11 cellular contexts compared by ENCODE assay signal in the genomic region with DNA sequence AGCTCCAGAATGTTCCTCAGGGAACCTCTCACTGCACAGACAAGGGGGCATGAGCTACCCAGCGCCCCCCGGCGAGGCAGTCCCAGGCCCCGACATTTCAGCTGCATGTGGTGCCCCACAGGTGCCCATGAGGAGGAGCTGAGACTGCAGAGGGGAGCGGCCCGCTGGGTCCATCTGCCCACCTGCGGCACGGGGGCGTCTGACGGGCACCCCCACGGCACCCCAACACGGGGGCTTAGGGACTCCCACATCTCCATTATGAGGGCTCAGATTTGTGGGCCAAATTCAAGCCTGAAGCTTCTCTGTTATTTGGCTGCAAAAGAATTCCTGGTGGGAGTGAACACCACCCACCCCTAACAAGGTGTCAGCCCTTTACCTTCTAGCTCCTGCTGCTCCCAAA.
DNase-seq lines count a peak whose midpoint lies in the region; ATAC-seq, FAIRE-seq and TF ChIP-seq lines count a peak whose summit lies in the region.
"Had no signal": no experiment of that assay in that cellular context is flagged by ENCODE, and none has a peak within 500 bp of the region (broad histone marks: within the 10 kb centered on the region; RNA-seq: fewer than 3 reads in every experiment).

No MANE protein-coding gene starts in this region.

- no peak for ATAC-seq in A549
- ATAC-seq in foreskin keratinocyte = no peak

- BruUV-seq in Calu3 (replicated peaks; lab: Mats Ljungman, UMichigan) (no TSS peak), OCI-LY7 (replicated peaks; lab: Mats Ljungman, UMichigan) (no TSS peak)

- peak overlapping the region; percentile 55; the same call in 1 of the 2 replicates for H2AFZ ChIP-seq in OCI-LY7 (ENCODE audit: low read length)

- H3K4me3 Mint-ChIP-seq in Calu3 (ENCODE audit: low read depth, unreplicated experiment) = peak overlapping the region; percentile 24

- peaks cover 31% of the 10 kb centered on the region for H3K36me3 Mint-ChIP-seq in Calu3 (ENCODE audit: insufficient read depth, unreplicated experiment)

- no peak for TF ChIP-seq POLR2A in A549 (IDR thresholded peaks at IDR 0.05; ENCODE audit: low read length)

- H3K4me1 ChIP-seq in A549 = peaks cover 67% of the 10 kb centered on the region
- peaks cover 61% of the 10 kb centered on the region for H3K4me1 ChIP-seq in OCI-LY7 (ENCODE audit: insufficient read depth, low read length, poor library complexity, severe bottlenecking)
- H3K4me1 ChIP-seq in foreskin keratinocyte = peaks cover 30% of the 10 kb centered on the region

- H3K9me2 ChIP-seq in OCI-LY7 (ENCODE audit: insufficient read depth, low read length) = no peaks in the 10 kb centered on the region

- WGBS in A549 (ENCODE audit: missing lambda C conversion rate) = 44% methylated on average over 9 of the region's 12 CpGs

- H3K27me3 ChIP-seq in foreskin keratinocyte = peaks cover 36% of the 10 kb centered on the region
- H3K27me3 ChIP-seq: left lung had no signal

- no peak for FAIRE-seq in A549 (lab: Jason Lieb, UNC)

- peak; percentile 16; the same call in 1 of the 3 replicates for TF ChIP-seq CTCF in A549 (IDR thresholded peaks at IDR 0.05)
- TF ChIP-seq CTCF in Calu3 (IDR thresholded peaks at IDR 0.05; ENCODE audit: unreplicated experiment) = no peak
- TF ChIP-seq CTCF in OCI-LY7 (conservative IDR thresholded peaks at IDR 0.05; ENCODE audit: low read length) = peak; percentile 38; the same call in 1 of the 2 replicates
- no peak for TF ChIP-seq CTCF in foreskin keratinocyte (conservative IDR thresholded peaks at IDR 0.05)

- CTCF ChIA-PET in A549 (lab: Yijun Ruan, JAX) (interaction anchor here (0.6 to 20.4 kb wide), 24 partner anchors 8 to 1482 kb away, joined by 3 to 228 read pairs (median 5); partner anchors contain the start of gene TLE3), Calu3 (lab: Charles Lee) (interaction anchor here (0.7 to 3.2 kb wide), 12 partner anchors 9 to 132 kb away, joined by 3 to 23 read pairs (median 4); no protein-coding TSS in a partner anchor), OCI-LY7 (lab: Charles Lee; ENCODE audit: unreplicated experiment) (interaction anchor here (0.8 to 2.0 kb wide), 5 partner anchors 8 to 1042 kb away, joined by 3 to 9 read pairs (median 4); no protein-coding TSS in a partner anchor)

- H3K4me1 Mint-ChIP-seq in Calu3 (ENCODE audit: low read depth, unreplicated experiment) = peaks cover 88% of the 10 kb centered on the region

- H3K9me3 ChIP-seq in A549 (peaks cover 13% of the 10 kb centered on the region), OCI-LY7 (ENCODE audit: low read length) (peaks cover 5% of the 10 kb centered on the region; the same call in 1 of the 2 replicates)

- peak overlapping the region; percentile 95 for H3K4me2 ChIP-seq in A549
- H3K4me2 ChIP-seq in OCI-LY7 (ENCODE audit: low read length) = peak overlapping the region; percentile 74

- no peak for TF ChIP-seq RAD21 in A549 (conservative IDR thresholded peaks at IDR 0.05 in 1 of 2, IDR thresholded peaks at IDR 0.05 in 1 of 2)

- no peaks in the 10 kb centered on the region; the same call in 1 of the 2 replicates for H3K36me3 ChIP-seq in OCI-LY7 (ENCODE audit: insufficient read depth, low read length)
- H3K36me3 ChIP-seq: left lung had no signal

- H3K79me2 ChIP-seq in OCI-LY7 (ENCODE audit: insufficient read depth, low read depth, low read length) = no peaks in the 10 kb centered on the region

- no peaks in the 10 kb centered on the region for H3K9me3 Mint-ChIP-seq in Calu3 (ENCODE audit: low read depth, unreplicated experiment)

- H3K4me3 ChIP-seq in A549 (no peak overlapping the region), OCI-LY7 (ENCODE audit: low read depth, low read length, poor library complexity, severe bottlenecking) (peak overlapping the region; percentile 42)
- H3K4me3 ChIP-seq: left lung had no signal

- DNase-seq in A549 (ENCODE audit: low read depth in 1 of 2, low spot score in 1 of 2) (no peak), Calu3 (no peak), OCI-LY7 (ENCODE audit: low spot score) (no peak), foreskin keratinocyte (no peak), inferior parietal cortex (ENCODE audit: extremely low spot score) (no peak), NOMO-1 treated with DMSO at 0.1 percent for 48 hours (lab: John Stamatoyannopoulos, UW; ENCODE audit: unreplicated experiment) (no peak), cortex of kidney (lab: John Stamatoyannopoulos, UW) (no peak)
- no peak for DNase-seq in NK-92 treated with Interleukin-12 subunit alpha and Interleukin-12 subunit beta, amount 100 ng/mL, for 24 hours (lab: John Stamatoyannopoulos, UW)
- DNase-seq: NCI-H1105 treated with DMSO at 0.1 percent for 48 hours, NCI-H526 treated with DMSO at 0.1 percent for 48 hours had no signal

- H3K27me3 Mint-ChIP-seq in Calu3 (ENCODE audit: unreplicated experiment) = no peaks in the 10 kb centered on the region

- H4K20me1 ChIP-seq in OCI-LY7 (ENCODE audit: insufficient read depth, low read length) = no peaks in the 10 kb centered on the region

- intact Hi-C loops in Calu3 (cut with micrococcal nuclease; ENCODE audit: unreplicated experiment) (loop anchor here (1.0 kb wide), 1 partner anchor 10 kb away; no protein-coding TSS in a partner anchor), OCI-LY7 (cut with micrococcal nuclease; ENCODE audit: unreplicated experiment) (loop anchor here (1.0 to 5.0 kb wide), 2 partner anchors 13 to 408 kb away; partner anchors contain the start of gene TLE3)

- POLR2A ChIA-PET in A549 (lab: Yijun Ruan, JAX) = interaction anchor here (0.7 to 2.2 kb wide), 6 partner anchors 8 to 1042 kb away, joined by 3 to 18 read pairs (median 4); no protein-coding TSS in a partner anchor
- POLR2A ChIA-PET in OCI-LY7 (lab: Charles Lee) = interaction anchor here (0.8 to 3.3 kb wide), 9 partner anchors 9 to 1042 kb away, joined by 3 to 36 read pairs (median 4); no protein-coding TSS in a partner anchor

- H3K27ac ChIP-seq in A549 = peak overlapping the region; percentile 93 to 96
- H3K27ac ChIP-seq in OCI-LY7 (ENCODE audit: low read depth, low read length, poor library complexity, severe bottlenecking) = peak overlapping the region; percentile 86
- H3K27ac ChIP-seq in foreskin keratinocyte = peak overlapping the region; percentile 35

- H3K27ac Mint-ChIP-seq in Calu3 (ENCODE audit: unreplicated experiment) = peak overlapping the region; percentile 87

- no peak for TF ChIP-seq EP300 in A549 (IDR thresholded peaks at IDR 0.05)

TF ChIP-seq in A549, 52 proteins besides CTCF, POLR2A, EP300 and RAD21:
- TF ChIP-seq, protein P1, sequence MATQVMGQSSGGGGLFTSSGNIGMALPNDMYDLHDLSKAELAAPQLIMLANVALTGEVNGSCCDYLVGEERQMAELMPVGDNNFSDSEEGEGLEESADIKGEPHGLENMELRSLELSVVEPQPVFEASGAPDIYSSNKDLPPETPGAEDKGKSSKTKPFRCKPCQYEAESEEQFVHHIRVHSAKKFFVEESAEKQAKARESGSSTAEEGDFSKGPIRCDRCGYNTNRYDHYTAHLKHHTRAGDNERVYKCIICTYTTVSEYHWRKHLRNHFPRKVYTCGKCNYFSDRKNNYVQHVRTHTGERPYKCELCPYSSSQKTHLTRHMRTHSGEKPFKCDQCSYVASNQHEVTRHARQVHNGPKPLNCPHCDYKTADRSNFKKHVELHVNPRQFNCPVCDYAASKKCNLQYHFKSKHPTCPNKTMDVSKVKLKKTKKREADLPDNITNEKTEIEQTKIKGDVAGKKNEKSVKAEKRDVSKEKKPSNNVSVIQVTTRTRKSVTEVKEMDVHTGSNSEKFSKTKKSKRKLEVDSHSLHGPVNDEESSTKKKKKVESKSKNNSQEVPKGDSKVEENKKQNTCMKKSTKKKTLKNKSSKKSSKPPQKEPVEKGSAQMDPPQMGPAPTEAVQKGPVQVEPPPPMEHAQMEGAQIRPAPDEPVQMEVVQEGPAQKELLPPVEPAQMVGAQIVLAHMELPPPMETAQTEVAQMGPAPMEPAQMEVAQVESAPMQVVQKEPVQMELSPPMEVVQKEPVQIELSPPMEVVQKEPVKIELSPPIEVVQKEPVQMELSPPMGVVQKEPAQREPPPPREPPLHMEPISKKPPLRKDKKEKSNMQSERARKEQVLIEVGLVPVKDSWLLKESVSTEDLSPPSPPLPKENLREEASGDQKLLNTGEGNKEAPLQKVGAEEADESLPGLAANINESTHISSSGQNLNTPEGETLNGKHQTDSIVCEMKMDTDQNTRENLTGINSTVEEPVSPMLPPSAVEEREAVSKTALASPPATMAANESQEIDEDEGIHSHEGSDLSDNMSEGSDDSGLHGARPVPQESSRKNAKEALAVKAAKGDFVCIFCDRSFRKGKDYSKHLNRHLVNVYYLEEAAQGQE (IDR thresholded peaks at IDR 0.05) = no peak
- no peak for TF ChIP-seq MAFK (IDR thresholded peaks at IDR 0.05; ENCODE audit: partially characterized antibody)
- no peak for TF ChIP-seq CEBPB (IDR thresholded peaks at IDR 0.05)
- TF ChIP-seq FOSB (CRISPR knock-in tag; IDR thresholded peaks at IDR 0.05) = no peak
- no peak for TF ChIP-seq EHMT2 (IDR thresholded peaks at IDR 0.05; ENCODE audit: low read depth)
- no peak for TF ChIP-seq NFE2L2 (conservative IDR thresholded peaks at IDR 0.05; ENCODE audit: low read length)
- no peak for TF ChIP-seq BHLHE40 (IDR thresholded peaks at IDR 0.05; ENCODE audit: low read depth, low read length)
- no peak for TF ChIP-seq GATA3 (IDR thresholded peaks at IDR 0.05; ENCODE audit: borderline replicate concordance)
- TF ChIP-seq HES2 (IDR thresholded peaks at IDR 0.05) = no peak
- no peak for TF ChIP-seq HDAC2 (IDR thresholded peaks at IDR 0.05)

Comparison
In these comparisons a context has a peak if more than half of its experiments do, and no peak if none do; other contexts are left out.
1. H3K27ac ChIP-seq: peak in every context shown above with its lines; median percentile 94 in A549; 86 in OCI-LY7; 35 in foreskin keratinocyte.
2. CTCF ChIP-seq: peak in A549 (single experiment) and OCI-LY7 (single experiment); none in Calu3 (single experiment) and foreskin keratinocyte (single experiment).